1 cellular context compared by ENCODE assay signal in the genomic region with DNA sequence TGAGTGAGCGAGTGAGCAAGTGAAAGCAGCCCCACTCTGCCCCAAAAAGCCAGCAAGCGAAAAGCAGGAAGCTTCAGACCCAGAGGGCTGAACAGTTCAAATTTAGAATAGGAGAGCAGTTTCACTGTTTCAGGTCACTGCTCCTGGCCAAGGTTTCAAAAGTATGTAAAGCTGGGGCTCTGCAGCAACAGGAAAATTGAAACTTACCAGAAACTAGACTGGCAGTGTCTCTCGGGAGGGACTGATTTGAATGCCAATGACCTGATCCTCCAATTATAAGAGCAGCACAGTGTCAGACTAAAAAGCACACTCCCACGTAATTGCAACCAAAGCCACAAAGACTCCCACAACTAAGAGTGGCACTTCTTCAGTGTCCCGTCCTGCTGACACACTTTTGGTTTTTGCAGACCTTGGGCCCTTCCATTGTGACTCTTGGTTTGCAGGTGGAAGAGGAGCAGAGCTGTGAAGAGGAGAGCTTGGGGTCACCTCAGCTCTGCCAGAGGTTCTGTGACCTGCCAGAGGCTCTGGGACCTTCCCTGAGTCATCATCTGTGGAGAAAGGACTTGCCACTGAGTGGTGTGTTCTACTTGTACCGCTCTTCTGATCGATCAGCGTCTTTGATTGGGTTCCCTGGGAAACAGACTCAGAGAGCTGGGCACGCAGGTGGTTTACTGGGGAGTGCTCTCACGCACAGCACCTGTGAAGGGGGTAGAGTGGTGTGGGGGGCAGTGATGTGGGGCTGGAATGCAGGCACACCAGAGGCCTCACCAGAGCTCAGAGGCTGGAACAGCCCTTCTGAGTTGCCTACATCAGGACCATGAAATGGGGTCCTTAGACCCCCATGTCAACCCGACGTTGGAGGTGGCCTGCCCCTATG.
TF ChIP-seq lines count a peak whose summit lies in the region.

No MANE protein-coding gene starts in this region.

TF ChIP-seq in GM12878, 131 proteins besides CTCF, POLR2A, EP300 and RAD21 (continued from another document and continues in another):
- TF ChIP-seq, protein P1, sequence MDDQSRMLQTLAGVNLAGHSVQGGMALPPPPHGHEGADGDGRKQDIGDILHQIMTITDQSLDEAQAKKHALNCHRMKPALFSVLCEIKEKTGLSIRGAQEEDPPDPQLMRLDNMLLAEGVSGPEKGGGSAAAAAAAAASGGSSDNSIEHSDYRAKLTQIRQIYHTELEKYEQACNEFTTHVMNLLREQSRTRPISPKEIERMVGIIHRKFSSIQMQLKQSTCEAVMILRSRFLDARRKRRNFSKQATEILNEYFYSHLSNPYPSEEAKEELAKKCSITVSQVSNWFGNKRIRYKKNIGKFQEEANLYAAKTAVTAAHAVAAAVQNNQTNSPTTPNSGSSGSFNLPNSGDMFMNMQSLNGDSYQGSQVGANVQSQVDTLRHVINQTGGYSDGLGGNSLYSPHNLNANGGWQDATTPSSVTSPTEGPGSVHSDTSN (IDR thresholded peaks at IDR 0.05; ENCODE audit: insufficient replicate concordance, low read depth, low read length), result peak; percentile 63
- TF ChIP-seq RCOR1 (conservative IDR thresholded peaks at IDR 0.05; ENCODE audit: low read depth, low read length) (no peak), GABPA (IDR thresholded peaks at IDR 0.05; ENCODE audit: low read depth) (no peak), CBX5 (IDR thresholded peaks at IDR 0.05; ENCODE audit: low read depth) (peak; percentile 22; the same call in 1 of the 2 replicates), MEF2B (IDR thresholded peaks at IDR 0.05; ENCODE audit: partially characterized antibody, poor library complexity, severe bottlenecking) (peak; percentile 97), STAT1 (conservative IDR thresholded peaks at IDR 0.05) (no peak), SRF (IDR thresholded peaks at IDR 0.05; ENCODE audit: low read depth in 2 of 2, low read length in 2 of 2) (no peak), MYC (IDR thresholded peaks at IDR 0.05; ENCODE audit: insufficient read depth, insufficient read length, insufficient replicate concordance, low read length, severe bottlenecking) (no peak), ZNF274 (IDR thresholded peaks at IDR 0.05; ENCODE audit: insufficient read depth, insufficient read length) (no peak), STAT3 (IDR thresholded peaks at IDR 0.05; ENCODE audit: low read depth, low read length) (peak; percentile 88), SMAD1 (IDR thresholded peaks at IDR 0.05; ENCODE audit: low read depth, partially characterized antibody) (no peak), MLLT1 (IDR thresholded peaks at IDR 0.05) (peak; percentile 94), CREM (IDR thresholded peaks at IDR 0.05; ENCODE audit: low read depth) (peak; percentile 83), ZSCAN29 (IDR thresholded peaks at IDR 0.05) (peak; percentile 32; the same call in 1 of the 2 replicates), MTA2 (IDR thresholded peaks at IDR 0.05; ENCODE audit: low read depth) (peak; percentile 98), NFYA (IDR thresholded peaks at IDR 0.05; ENCODE audit: borderline replicate concordance, low read depth, low read length) (no peak), SUZ12 (IDR thresholded peaks at IDR 0.05; ENCODE audit: unreplicated experiment) (no peak), YBX1 (IDR thresholded peaks at IDR 0.05) (no peak), CHD1 (IDR thresholded peaks at IDR 0.05; ENCODE audit: low read depth, low read length) (no peak), IKZF1 (conservative IDR thresholded peaks at IDR 0.05) (peak; percentile 97), JUND (IDR thresholded peaks at IDR 0.05; ENCODE audit: low read depth, low read length) (peak; percentile 18; the same call in 1 of the 2 replicates), ZZZ3 (IDR thresholded peaks at IDR 0.05; ENCODE audit: control insufficient read depth, insufficient read length, low read depth) (no peak), SMARCA5 (IDR thresholded peaks at IDR 0.05) (0 out of 2 replicates have a peak, but pooled peaks have one; percentile 62), SREBF2 (IDR thresholded peaks at IDR 0.05; ENCODE audit: low read length) (no peak), NBN (IDR thresholded peaks at IDR 0.05) (peak; percentile 85), CEBPB (IDR thresholded peaks at IDR 0.05; ENCODE audit: borderline replicate concordance in 1 of 2, low read depth in 2 of 2, low read length in 2 of 2) (no peak), TBL1XR1 (IDR thresholded peaks at IDR 0.05; ENCODE audit: low read depth, low read length) (peak; percentile 88), ZNF622 (IDR thresholded peaks at IDR 0.05) (no peak), NFXL1 (IDR thresholded peaks at IDR 0.05; ENCODE audit: borderline replicate concordance) (no peak), JUNB (IDR thresholded peaks at IDR 0.05) (peak; percentile 50), LARP7 (IDR thresholded peaks at IDR 0.05) (no peak), KAT2A (conservative IDR thresholded peaks at IDR 0.05; ENCODE audit: control insufficient read depth, low read depth, low read length) (no peak), SUPT20H (IDR thresholded peaks at IDR 0.05; ENCODE audit: borderline replicate concordance, control insufficient read depth, low read depth, low read length) (no peak), ZNF207 (IDR thresholded peaks at IDR 0.05; ENCODE audit: borderline replicate concordance) (no peak), HCFC1 (IDR thresholded peaks at IDR 0.05; ENCODE audit: low read length) (no peak), E2F8 (IDR thresholded peaks at IDR 0.05; ENCODE audit: low read depth, partially characterized antibody) (no peak)
- TF ChIP-seq, protein P2, sequence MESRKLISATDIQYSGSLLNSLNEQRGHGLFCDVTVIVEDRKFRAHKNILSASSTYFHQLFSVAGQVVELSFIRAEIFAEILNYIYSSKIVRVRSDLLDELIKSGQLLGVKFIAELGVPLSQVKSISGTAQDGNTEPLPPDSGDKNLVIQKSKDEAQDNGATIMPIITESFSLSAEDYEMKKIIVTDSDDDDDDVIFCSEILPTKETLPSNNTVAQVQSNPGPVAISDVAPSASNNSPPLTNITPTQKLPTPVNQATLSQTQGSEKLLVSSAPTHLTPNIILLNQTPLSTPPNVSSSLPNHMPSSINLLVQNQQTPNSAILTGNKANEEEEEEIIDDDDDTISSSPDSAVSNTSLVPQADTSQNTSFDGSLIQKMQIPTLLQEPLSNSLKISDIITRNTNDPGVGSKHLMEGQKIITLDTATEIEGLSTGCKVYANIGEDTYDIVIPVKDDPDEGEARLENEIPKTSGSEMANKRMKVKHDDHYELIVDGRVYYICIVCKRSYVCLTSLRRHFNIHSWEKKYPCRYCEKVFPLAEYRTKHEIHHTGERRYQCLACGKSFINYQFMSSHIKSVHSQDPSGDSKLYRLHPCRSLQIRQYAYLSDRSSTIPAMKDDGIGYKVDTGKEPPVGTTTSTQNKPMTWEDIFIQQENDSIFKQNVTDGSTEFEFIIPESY (IDR thresholded peaks at IDR 0.05), result no peak
- TF ChIP-seq, protein P3, sequence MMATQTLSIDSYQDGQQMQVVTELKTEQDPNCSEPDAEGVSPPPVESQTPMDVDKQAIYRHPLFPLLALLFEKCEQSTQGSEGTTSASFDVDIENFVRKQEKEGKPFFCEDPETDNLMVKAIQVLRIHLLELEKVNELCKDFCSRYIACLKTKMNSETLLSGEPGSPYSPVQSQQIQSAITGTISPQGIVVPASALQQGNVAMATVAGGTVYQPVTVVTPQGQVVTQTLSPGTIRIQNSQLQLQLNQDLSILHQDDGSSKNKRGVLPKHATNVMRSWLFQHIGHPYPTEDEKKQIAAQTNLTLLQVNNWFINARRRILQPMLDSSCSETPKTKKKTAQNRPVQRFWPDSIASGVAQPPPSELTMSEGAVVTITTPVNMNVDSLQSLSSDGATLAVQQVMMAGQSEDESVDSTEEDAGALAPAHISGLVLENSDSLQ (IDR thresholded peaks at IDR 0.05), result peak; percentile 92
- TF ChIP-seq, protein P4, sequence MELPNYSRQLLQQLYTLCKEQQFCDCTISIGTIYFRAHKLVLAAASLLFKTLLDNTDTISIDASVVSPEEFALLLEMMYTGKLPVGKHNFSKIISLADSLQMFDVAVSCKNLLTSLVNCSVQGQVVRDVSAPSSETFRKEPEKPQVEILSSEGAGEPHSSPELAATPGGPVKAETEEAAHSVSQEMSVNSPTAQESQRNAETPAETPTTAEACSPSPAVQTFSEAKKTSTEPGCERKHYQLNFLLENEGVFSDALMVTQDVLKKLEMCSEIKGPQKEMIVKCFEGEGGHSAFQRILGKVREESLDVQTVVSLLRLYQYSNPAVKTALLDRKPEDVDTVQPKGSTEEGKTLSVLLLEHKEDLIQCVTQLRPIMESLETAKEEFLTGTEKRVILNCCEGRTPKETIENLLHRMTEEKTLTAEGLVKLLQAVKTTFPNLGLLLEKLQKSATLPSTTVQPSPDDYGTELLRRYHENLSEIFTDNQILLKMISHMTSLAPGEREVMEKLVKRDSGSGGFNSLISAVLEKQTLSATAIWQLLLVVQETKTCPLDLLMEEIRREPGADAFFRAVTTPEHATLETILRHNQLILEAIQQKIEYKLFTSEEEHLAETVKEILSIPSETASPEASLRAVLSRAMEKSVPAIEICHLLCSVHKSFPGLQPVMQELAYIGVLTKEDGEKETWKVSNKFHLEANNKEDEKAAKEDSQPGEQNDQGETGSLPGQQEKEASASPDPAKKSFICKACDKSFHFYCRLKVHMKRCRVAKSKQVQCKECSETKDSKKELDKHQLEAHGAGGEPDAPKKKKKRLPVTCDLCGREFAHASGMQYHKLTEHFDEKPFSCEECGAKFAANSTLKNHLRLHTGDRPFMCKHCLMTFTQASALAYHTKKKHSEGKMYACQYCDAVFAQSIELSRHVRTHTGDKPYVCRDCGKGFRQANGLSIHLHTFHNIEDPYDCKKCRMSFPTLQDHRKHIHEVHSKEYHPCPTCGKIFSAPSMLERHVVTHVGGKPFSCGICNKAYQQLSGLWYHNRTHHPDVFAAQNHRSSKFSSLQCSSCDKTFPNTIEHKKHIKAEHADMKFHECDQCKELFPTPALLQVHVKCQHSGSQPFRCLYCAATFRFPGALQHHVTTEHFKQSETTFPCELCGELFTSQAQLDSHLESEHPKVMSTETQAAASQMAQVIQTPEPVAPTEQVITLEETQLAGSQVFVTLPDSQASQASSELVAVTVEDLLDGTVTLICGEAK (IDR thresholded peaks at IDR 0.05; ENCODE audit: borderline replicate concordance), result no peak
- TF ChIP-seq, protein P5, sequence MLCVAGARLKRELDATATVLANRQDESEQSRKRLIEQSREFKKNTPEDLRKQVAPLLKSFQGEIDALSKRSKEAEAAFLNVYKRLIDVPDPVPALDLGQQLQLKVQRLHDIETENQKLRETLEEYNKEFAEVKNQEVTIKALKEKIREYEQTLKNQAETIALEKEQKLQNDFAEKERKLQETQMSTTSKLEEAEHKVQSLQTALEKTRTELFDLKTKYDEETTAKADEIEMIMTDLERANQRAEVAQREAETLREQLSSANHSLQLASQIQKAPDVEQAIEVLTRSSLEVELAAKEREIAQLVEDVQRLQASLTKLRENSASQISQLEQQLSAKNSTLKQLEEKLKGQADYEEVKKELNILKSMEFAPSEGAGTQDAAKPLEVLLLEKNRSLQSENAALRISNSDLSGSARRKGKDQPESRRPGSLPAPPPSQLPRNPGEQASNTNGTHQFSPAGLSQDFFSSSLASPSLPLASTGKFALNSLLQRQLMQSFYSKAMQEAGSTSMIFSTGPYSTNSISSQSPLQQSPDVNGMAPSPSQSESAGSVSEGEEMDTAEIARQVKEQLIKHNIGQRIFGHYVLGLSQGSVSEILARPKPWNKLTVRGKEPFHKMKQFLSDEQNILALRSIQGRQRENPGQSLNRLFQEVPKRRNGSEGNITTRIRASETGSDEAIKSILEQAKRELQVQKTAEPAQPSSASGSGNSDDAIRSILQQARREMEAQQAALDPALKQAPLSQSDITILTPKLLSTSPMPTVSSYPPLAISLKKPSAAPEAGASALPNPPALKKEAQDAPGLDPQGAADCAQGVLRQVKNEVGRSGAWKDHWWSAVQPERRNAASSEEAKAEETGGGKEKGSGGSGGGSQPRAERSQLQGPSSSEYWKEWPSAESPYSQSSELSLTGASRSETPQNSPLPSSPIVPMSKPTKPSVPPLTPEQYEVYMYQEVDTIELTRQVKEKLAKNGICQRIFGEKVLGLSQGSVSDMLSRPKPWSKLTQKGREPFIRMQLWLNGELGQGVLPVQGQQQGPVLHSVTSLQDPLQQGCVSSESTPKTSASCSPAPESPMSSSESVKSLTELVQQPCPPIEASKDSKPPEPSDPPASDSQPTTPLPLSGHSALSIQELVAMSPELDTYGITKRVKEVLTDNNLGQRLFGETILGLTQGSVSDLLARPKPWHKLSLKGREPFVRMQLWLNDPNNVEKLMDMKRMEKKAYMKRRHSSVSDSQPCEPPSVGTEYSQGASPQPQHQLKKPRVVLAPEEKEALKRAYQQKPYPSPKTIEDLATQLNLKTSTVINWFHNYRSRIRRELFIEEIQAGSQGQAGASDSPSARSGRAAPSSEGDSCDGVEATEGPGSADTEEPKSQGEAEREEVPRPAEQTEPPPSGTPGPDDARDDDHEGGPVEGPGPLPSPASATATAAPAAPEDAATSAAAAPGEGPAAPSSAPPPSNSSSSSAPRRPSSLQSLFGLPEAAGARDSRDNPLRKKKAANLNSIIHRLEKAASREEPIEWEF (IDR thresholded peaks at IDR 0.05; ENCODE audit: insufficient replicate concordance, low read depth, low read length), result peak; percentile 90
